ENCODE assay signal across 9 cellular contexts in genomic region chr12:116547955-116548471, GRCh38. TPM values are rescaled to one million over a fixed set of nuclear protein-coding genes. Genes with fewer than 3 reads are reported as not detected.
A peak's percentile ranks its signal among the peaks of the same experiment; 100 is the strongest.
DNase-seq lines count a peak whose midpoint lies in the region; ATAC-seq, FAIRE-seq and TF ChIP-seq lines count a peak whose summit lies in the region.
"Had no signal": no experiment of that assay in that cellular context is flagged by ENCODE, and none has a peak within 500 bp of the region (broad histone marks: within the 10 kb centered on the region; RNA-seq: fewer than 3 reads in every experiment).

No MANE protein-coding gene starts in this region.

- H3K4me1 Mint-ChIP-seq in T-helper 17 cell, result peaks cover under 1% of the 10 kb centered on the region
- H3K4me1 Mint-ChIP-seq in Caco-2 (ENCODE audit: low read depth, unreplicated experiment), result peaks cover under 1% of the 10 kb centered on the region

- H3K27me3 Mint-ChIP-seq in T-helper 17 cell (no peaks in the 10 kb centered on the region), Caco-2 (ENCODE audit: insufficient read depth, unreplicated experiment) (no peaks in the 10 kb centered on the region)

- FAIRE-seq in GM19239 (lab: Jason Lieb, UNC), result peak; percentile 89

- H3K4me1 ChIP-seq in Caco-2, result no peaks in the 10 kb centered on the region

- H3K27me3 ChIP-seq in Caco-2 (replicated peaks; ENCODE audit: control insufficient read depth, insufficient read depth, low read length), result no peaks in the 10 kb centered on the region

- no peak overlapping the region for H3K4me3 Mint-ChIP-seq in T-helper 17 cell
- H3K4me3 Mint-ChIP-seq in Caco-2 (ENCODE audit: unreplicated experiment), result no peak overlapping the region

- BruUV-seq in Caco-2 (replicated peaks; lab: Mats Ljungman, UMichigan), result no TSS peak

- no peak overlapping the region for H3K4me3 ChIP-seq in Caco-2 (ENCODE audit: low read depth, low read length)

- no peaks in the 10 kb centered on the region for H3K9me3 Mint-ChIP-seq in Caco-2 (ENCODE audit: unreplicated experiment)

- POLR2A ChIA-PET in Caco-2 (lab: Charles Lee), result no interaction called here

- no peak for TF ChIP-seq CTCF in Caco-2 (IDR thresholded peaks at IDR 0.05; ENCODE audit: insufficient read depth in 1 of 2, low read depth in 1 of 2, low read length in 1 of 2, severe bottlenecking in 1 of 2, unreplicated experiment in 1 of 2)

- H3K36me3 Mint-ChIP-seq in T-helper 17 cell (ENCODE audit: low read depth) (no peaks in the 10 kb centered on the region), Caco-2 (ENCODE audit: insufficient read depth, unreplicated experiment) (no peaks in the 10 kb centered on the region)

- ATAC-seq in HG03108 (IDR thresholded peaks at IDR 0.05; ENCODE audit: unreplicated experiment) (peak; percentile 94), T-helper 17 cell (peak; percentile 27)

- H3K36me3 ChIP-seq in Caco-2 (ENCODE audit: control insufficient read depth, insufficient read depth, low read length), result no peaks in the 10 kb centered on the region

- H3K27ac Mint-ChIP-seq in T-helper 17 cell (no peak overlapping the region), Caco-2 (ENCODE audit: unreplicated experiment) (no peak overlapping the region)

- CTCF ChIA-PET in Caco-2 (lab: Charles Lee), result no interaction called here

- DNase-seq in GM19239 (ENCODE audit: insufficient read length, low spot score) (peak; percentile 54), T-helper 17 cell (no peak), posterior vena cava (ENCODE audit: low spot score) (peak; percentile 77), dedifferentiated amniotic fluid mesenchymal stem cell (ENCODE audit: extremely low spot score) (no peak), Caco-2 (no peak), head of caudate nucleus (no peak), putamen (ENCODE audit: low spot score) (no peak)
- DNase-seq: NCI-H1694 treated with DMSO at 0.1 percent for 48 hours had no signal

- no peaks in the 10 kb centered on the region for H3K9me3 ChIP-seq in T-helper 17 cell (ENCODE audit: control insufficient read depth, low read length, poor library complexity, severe bottlenecking)
- no peaks in the 10 kb centered on the region for H3K9me3 ChIP-seq in Caco-2

- intact Hi-C loops in posterior vena cava (cut with DNase I) (no loop called here), Caco-2 (cut with micrococcal nuclease; ENCODE audit: unreplicated experiment) (no loop called here), head of caudate nucleus (cut with DNase I) (no loop called here)

RNA-seq across cellular contexts. Expression of gene MAP1LC3B2, which starts 11.2 kb away (rescaled TPM):
- total RNA-seq in T-helper 17 cell (1 to 10 TPM in 1 of 2 donors, under 1 TPM in 1; 0.89 to 2.7 TPM), posterior vena cava (1 to 10 TPM in 1 of 2 donors, not detected in 1; 1.8 TPM), Caco-2 (2022) (1.8 TPM in 1 of 2 replicates, not detected in the other)

Comparison
In these comparisons a context has a peak if more than half of its experiments do, and no peak if none do; other contexts are left out.
1. DNase-seq: peak in GM19239 (single experiment) and posterior vena cava (single experiment); none in T-helper 17 cell (0 of 3), dedifferentiated amniotic fluid mesenchymal stem cell (single experiment), Caco-2 (0 of 2), head of caudate nucleus (0 of 42) and putamen (single experiment).